16 cellular contexts compared by ENCODE assay signal in genomic region chr3:52790741-52791140, GRCh38. TPM values are rescaled to one million over a fixed set of nuclear protein-coding genes. Genes with fewer than 3 reads are reported as not detected.
DNase-seq lines count a peak whose midpoint lies in the region; ATAC-seq and TF ChIP-seq lines count a peak whose summit lies in the region.
"Had no signal": no experiment of that assay in that cellular context is flagged by ENCODE, and none has a peak within 500 bp of the region (broad histone marks: within the 10 kb centered on the region; RNA-seq: fewer than 3 reads in every experiment).

No MANE protein-coding gene starts in this region.

- intact Hi-C loops in Right ventricle myocardium inferior (cut with DNase I), result no loop called here
- intact Hi-C loops in Right ventricle myocardium superior (cut with DNase I), result no loop called here
- intact Hi-C loops in IMR-90 (cut with micrococcal nuclease), result no loop called here
- intact Hi-C loops in uterus (cut with DNase I; ENCODE audit: low total_unique reads), result no loop called here

- no peak overlapping the region for H2BK120ac ChIP-seq in IMR-90 (ENCODE audit: low read depth, low read length)
- no peak overlapping the region for H2BK120ac ChIP-seq in neuronal stem cell (ENCODE audit: low read depth, low read length)

- H2BK15ac ChIP-seq in IMR-90 (ENCODE audit: low read depth, low read length) (no peak overlapping the region), neuronal stem cell (ENCODE audit: low read length) (no peak overlapping the region)

- H3K56ac ChIP-seq in IMR-90 (ENCODE audit: extremely low read depth, insufficient read depth, low read length), result no peak overlapping the region

- POLR2A ChIA-PET in IMR-90 (lab: Charles Lee; ENCODE audit: unreplicated experiment), result no interaction called here

- peak overlapping the region; percentile 43 for H2AFZ ChIP-seq in IMR-90 (replicated peaks; ENCODE audit: low read length, poor library complexity)
- H2AFZ ChIP-seq in neuronal stem cell (ENCODE audit: low read length), result no peak overlapping the region

- H3K9ac ChIP-seq in IMR-90 (ENCODE audit: low read depth, low read length) (no peak overlapping the region), neuronal stem cell (ENCODE audit: low read depth, low read length, poor library complexity) (peak overlapping the region; percentile 50)

- H4K20me1 ChIP-seq in IMR-90 (ENCODE audit: insufficient read depth, low read length), result no peaks in the 10 kb centered on the region

- H3K36me3 ChIP-seq in IMR-90 (ENCODE audit: control insufficient read depth, insufficient read depth, low read length) (no peaks in the 10 kb centered on the region), neuronal stem cell (replicated peaks in 1 of 2; ENCODE audit: control insufficient read depth in 2 of 2, insufficient read depth in 2 of 2, low read length in 2 of 2) (no peaks in the 10 kb centered on the region), uterus (no peaks in the 10 kb centered on the region)

- H3K79me1 ChIP-seq in IMR-90 (ENCODE audit: low read depth in 1 of 2, low read length in 2 of 2) (no peaks in the 10 kb centered on the region), neuronal stem cell (ENCODE audit: low read depth, low read length) (no peaks in the 10 kb centered on the region)

- WGBS in IMR-90 (ENCODE audit: extremely low coverage in 2 of 2, insufficient read length in 1 of 2), 2 experiments, result 100% methylated on average over 2 of the region's 13 CpGs; no CpG with 5 or more reads in 1 of the 2 experiments
- no CpG with 5 or more reads among the region's 13 CpGs for WGBS in neuronal stem cell (ENCODE audit: extremely low coverage in 2 of 2, insufficient read length in 2 of 2, insufficient replicate concordance in 1 of 2), 2 donors

- H4K5ac ChIP-seq in IMR-90 (ENCODE audit: low read depth, low read length), result no peak overlapping the region

- ATAC-seq in Right ventricle myocardium inferior (no peak), Right ventricle myocardium superior (ENCODE audit: poor library complexity) (no peak), IMR-90 (ENCODE audit: low read depth) (no peak), HG02973 (IDR thresholded peaks at IDR 0.05; ENCODE audit: unreplicated experiment) (no peak)
- ATAC-seq: A549; CD8-positive, alpha-beta T cell had no signal

- dilution Hi-C loops in IMR-90 (cut with HindIII; ENCODE audit: low sequenced_read_pairs, unreplicated experiment), result no loop called here

- H4K91ac ChIP-seq in IMR-90 (ENCODE audit: insufficient read depth, low read depth, low read length), result no peak overlapping the region
- H4K91ac ChIP-seq in neuronal stem cell (ENCODE audit: low read depth, low read length, poor library complexity), result no peak overlapping the region

- H2BK5ac ChIP-seq in IMR-90 (ENCODE audit: low read depth, low read length, poor library complexity, severe bottlenecking), result no peak overlapping the region
- no peak overlapping the region for H2BK5ac ChIP-seq in neuronal stem cell (ENCODE audit: low read length)

- H4K8ac ChIP-seq in IMR-90 (ENCODE audit: low read depth in 2 of 2, low read length in 2 of 2) (no peak overlapping the region), neuronal stem cell (ENCODE audit: low read depth, low read length) (no peak overlapping the region)

- H3K23ac ChIP-seq in IMR-90 (ENCODE audit: low read depth, low read length), result no peak overlapping the region
- H3K23ac ChIP-seq in neuronal stem cell (ENCODE audit: low read depth, low read length, poor library complexity), result peak overlapping the region; percentile 9

- no peak overlapping the region for H3K4ac ChIP-seq in IMR-90 (ENCODE audit: low read depth, low read length)
- no peak overlapping the region for H3K4ac ChIP-seq in neuronal stem cell (ENCODE audit: low read length)

- H3K4me3 ChIP-seq in IMR-90 (ENCODE audit: insufficient read depth, low read depth, low read length) (no peak overlapping the region), neuronal stem cell (ENCODE audit: low read length in 2 of 2) (no peak overlapping the region), uterus (no peak overlapping the region)
- H3K4me3 ChIP-seq: A549 had no signal

- TF ChIP-seq CTCF in IMR-90 (conservative IDR thresholded peaks at IDR 0.05; ENCODE audit: low read depth, low read length), result no peak
- no peak for TF ChIP-seq CTCF in uterus (IDR thresholded peaks at IDR 0.05)

- no peak overlapping the region for H2AK9ac ChIP-seq in IMR-90 (replicated peaks; ENCODE audit: low read depth, low read length, poor library complexity)

- H3K9me3 ChIP-seq in IMR-90 (ENCODE audit: control insufficient read depth, insufficient read depth, low read length) (no peaks in the 10 kb centered on the region), neuronal stem cell (replicated peaks in 1 of 2; ENCODE audit: control insufficient read depth in 2 of 2, insufficient read depth in 1 of 2, low read depth in 1 of 2, low read length in 2 of 2) (no peaks in the 10 kb centered on the region), uterus (no peaks in the 10 kb centered on the region)
- H3K9me3 ChIP-seq: A549 had no signal

- H2AK5ac ChIP-seq in IMR-90 (ENCODE audit: low read depth, low read length) (no peak overlapping the region), neuronal stem cell (ENCODE audit: low read depth, low read length) (peak overlapping the region; percentile 85)

- H3K4me1 ChIP-seq in IMR-90 (ENCODE audit: control insufficient read depth, insufficient read depth, low read length) (no peaks in the 10 kb centered on the region), neuronal stem cell (ENCODE audit: control insufficient read depth in 2 of 2, insufficient read depth in 1 of 2, low read depth in 1 of 2, low read length in 2 of 2) (peaks cover 4 to 12% of the 10 kb centered on the region in 2 donors), uterus (no peaks in the 10 kb centered on the region)
- H3K4me1 ChIP-seq: A549 had no signal

- no peak overlapping the region for H3K4me2 ChIP-seq in IMR-90 (ENCODE audit: low read depth, low read length)
- no peak overlapping the region for H3K4me2 ChIP-seq in neuronal stem cell (ENCODE audit: insufficient read depth, low read length, poor library complexity, severe bottlenecking)
- H3K4me2 ChIP-seq: A549 had no signal

- H2BK12ac ChIP-seq in neuronal stem cell (ENCODE audit: low read length), result no peak overlapping the region

- no peak overlapping the region for H3K18ac ChIP-seq in IMR-90 (ENCODE audit: low read depth, low read length)
- H3K18ac ChIP-seq in neuronal stem cell (ENCODE audit: low read length), result peak overlapping the region; percentile 65

- CTCF ChIA-PET in IMR-90 (lab: Yijun Ruan, JAX), result no interaction called here

- H3K14ac ChIP-seq in IMR-90 (replicated peaks; ENCODE audit: low read depth, low read length) (no peak overlapping the region), neuronal stem cell (ENCODE audit: low read length) (no peak overlapping the region)

- BruUV-seq in IMR-90 (replicated peaks; lab: Mats Ljungman, UMichigan), result no TSS peak

- H2BK20ac ChIP-seq in IMR-90 (ENCODE audit: low read depth, low read length), result no peak overlapping the region

- H3K27ac ChIP-seq in IMR-90 (ENCODE audit: insufficient read depth, low read length), result no peak overlapping the region
- no peak overlapping the region for H3K27ac ChIP-seq in neuronal stem cell (replicated peaks; ENCODE audit: low read length)
- no peak overlapping the region for H3K27ac ChIP-seq in uterus
- H3K27ac ChIP-seq: 22Rv1, A549 had no signal

- peak; percentile 42 for DNase-seq in Right ventricle myocardium inferior (ENCODE audit: missing footprints)
- DNase-seq in Right ventricle myocardium superior, result no peak
- DNase-seq in IMR-90, result no peak
- no peak for DNase-seq in neuronal stem cell (ENCODE audit: low spot score)
- no peak for DNase-seq in uterus
- DNase-seq: AML-193, Calu3, DMS79 treated with DMSO at 0.1 percent for 48 hours, GF-D8, GOT3, H9 had no signal

- H3K9me1 ChIP-seq in IMR-90 (ENCODE audit: insufficient read depth, low read length), result no peaks in the 10 kb centered on the region

- H3K27me3 ChIP-seq in IMR-90 (ENCODE audit: control insufficient read depth, insufficient read depth, low read length) (peaks cover 35% of the 10 kb centered on the region; the same call in 1 of the 2 replicates), neuronal stem cell (ENCODE audit: control insufficient read depth in 3 of 3, insufficient read depth in 3 of 3, low read depth in 1 of 3, low read length in 3 of 3) (peaks cover 0 to 9% (median 0%) of the 10 kb centered on the region in 3 experiments), uterus (no peaks in the 10 kb centered on the region)

- TF ChIP-seq POLR2A in IMR-90 (IDR thresholded peaks at IDR 0.05; ENCODE audit: low read depth, low read length), result no peak
- TF ChIP-seq POLR2A in uterus (IDR thresholded peaks at IDR 0.05), result no peak

- TF ChIP-seq RAD21 in IMR-90 (IDR thresholded peaks at IDR 0.05; ENCODE audit: low read length), result no peak

- in situ Hi-C loops in IMR-90 (cut with MboI; ENCODE audit: low sequenced_read_pairs), result no loop called here

RNA-seq across cellular contexts. Expression of gene ITIH3, which starts 3.9 kb away (rescaled TPM):
- total RNA-seq in Right ventricle myocardium inferior (0.43 TPM), Right ventricle myocardium superior (0.35 TPM), IMR-90 (2012; rRNA removed) (0.72 and 1.1 TPM in 2 replicates), uterus (10 to 100 TPM in 1 of 4 donors, 1 to 10 TPM in 2, under 1 TPM in 1; 0.48 to 11.8 (median 5.6) TPM)
- 0.94 and 1.3 TPM in 2 replicates for polyA plus RNA-seq in IMR-90 (2012; rRNA removed)
- polyA plus RNA-seq in IMR-90 (2012; cell fraction: cytosol; rRNA removed), result 0.22 and 0.54 TPM in 2 replicates
- 3.2 and 4.1 TPM in 2 replicates for polyA plus RNA-seq in IMR-90 (2012; cell fraction: nucleus; rRNA removed; ENCODE audit: low replicate concordance)
- 0.07 TPM for polyA plus RNA-seq in neuronal stem cell (2013, experiment 1 of 2)
- 0.08 TPM for polyA plus RNA-seq in neuronal stem cell (2013, experiment 2 of 2)
- total RNA-seq: Calu3; CD8-positive, alpha-beta T cell; H9 had no signal

RNA-seq across cellular contexts. Expression of gene ITIH1, which starts 13.3 kb away (rescaled TPM):
- total RNA-seq in Right ventricle myocardium inferior, result not detected
- total RNA-seq in Right ventricle myocardium superior, result not detected
- total RNA-seq in IMR-90 (2012; rRNA removed), result not detected in 2 replicates
- polyA plus RNA-seq in IMR-90 (2012; rRNA removed), result not detected in 2 replicates
- not detected in 2 replicates for polyA plus RNA-seq in IMR-90 (2012; cell fraction: cytosol; rRNA removed)
- polyA plus RNA-seq in IMR-90 (2012; cell fraction: nucleus; rRNA removed; ENCODE audit: low replicate concordance), result not detected in 2 replicates
- not detected for polyA plus RNA-seq in neuronal stem cell (2013, experiment 1 of 2)
- polyA plus RNA-seq in neuronal stem cell (2013, experiment 2 of 2), result not detected
- total RNA-seq in uterus, result under 1 TPM in 1 of 4 donors, not detected in 3; 0.18 TPM
- total RNA-seq: CD8-positive, alpha-beta T cell; H9 had no signal
- polyA plus RNA-seq: A549, BJ had no signal

RNA-seq across cellular contexts. Expression of gene NEK4, which starts 20.0 kb away (rescaled TPM):
- 20.4 TPM for total RNA-seq in Right ventricle myocardium inferior
- total RNA-seq in Right ventricle myocardium superior, result 19.5 TPM
- 16.9 and 24.7 TPM in 2 replicates for total RNA-seq in IMR-90 (2012; rRNA removed)
- 6.6 and 10.3 TPM in 2 replicates for polyA plus RNA-seq in IMR-90 (2012; rRNA removed)
- polyA plus RNA-seq in IMR-90 (2012; cell fraction: cytosol; rRNA removed), result 2.0 and 2.8 TPM in 2 replicates
- polyA plus RNA-seq in IMR-90 (2012; cell fraction: nucleus; rRNA removed; ENCODE audit: low replicate concordance), result 6.6 and 9.1 TPM in 2 replicates
- 15.7 TPM for polyA plus RNA-seq in neuronal stem cell (2013, experiment 1 of 2)
- 16.7 TPM for polyA plus RNA-seq in neuronal stem cell (2013, experiment 2 of 2)
- total RNA-seq in uterus, result 10 to 100 TPM; 16.8 to 48.0 (median 37.7) TPM

RNA-seq across cellular contexts. Expression of gene ITIH4, which starts 39.7 kb away (rescaled TPM):
- total RNA-seq in Right ventricle myocardium inferior (5.0 TPM), Right ventricle myocardium superior (1.3 TPM), IMR-90 (2012; rRNA removed) (0.28 and 0.36 TPM in 2 replicates), uterus (1 to 10 TPM in 3 of 4 donors, under 1 TPM in 1; 0.26 to 8.7 (median 6.9) TPM)
- 0.26 and 0.67 TPM in 2 replicates for polyA plus RNA-seq in IMR-90 (2012; rRNA removed)
- polyA plus RNA-seq in IMR-90 (2012; cell fraction: cytosol; rRNA removed), result 0.02 and 0.09 TPM in 2 replicates
- polyA plus RNA-seq in IMR-90 (2012; cell fraction: nucleus; rRNA removed; ENCODE audit: low replicate concordance), result 5.8 and 6.1 TPM in 2 replicates
- polyA plus RNA-seq in neuronal stem cell (2013, experiment 1 of 2), result 1.4 TPM
- 1.7 TPM for polyA plus RNA-seq in neuronal stem cell (2013, experiment 2 of 2)

RNA-seq across cellular contexts. Expression of gene MUSTN1, which starts 44.1 kb away (rescaled TPM):
- total RNA-seq in Right ventricle myocardium inferior (26.5 TPM), Right ventricle myocardium superior (17.8 TPM), IMR-90 (2012; rRNA removed) (not detected in 2 replicates), uterus (10 to 100 TPM in 1 of 4 donors, 1 to 10 TPM in 2, not detected in 1; 1.8 to 35.2 (median 8.7) TPM)
- polyA plus RNA-seq in IMR-90 (2012; rRNA removed), result not detected in 2 replicates
- 0.25 and 0.32 TPM in 2 replicates for polyA plus RNA-seq in IMR-90 (2012; cell fraction: cytosol; rRNA removed)
- 5.7 and 7.9 TPM in 2 replicates for polyA plus RNA-seq in IMR-90 (2012; cell fraction: nucleus; rRNA removed; ENCODE audit: low replicate concordance)
- 10.7 TPM for polyA plus RNA-seq in neuronal stem cell (2013, experiment 1 of 2)
- polyA plus RNA-seq in neuronal stem cell (2013, experiment 2 of 2), result 10.5 TPM
- polyA plus RNA-seq: A549, BJ had no signal
